16 cellular contexts compared by ENCODE assay signal in the genomic region with DNA sequence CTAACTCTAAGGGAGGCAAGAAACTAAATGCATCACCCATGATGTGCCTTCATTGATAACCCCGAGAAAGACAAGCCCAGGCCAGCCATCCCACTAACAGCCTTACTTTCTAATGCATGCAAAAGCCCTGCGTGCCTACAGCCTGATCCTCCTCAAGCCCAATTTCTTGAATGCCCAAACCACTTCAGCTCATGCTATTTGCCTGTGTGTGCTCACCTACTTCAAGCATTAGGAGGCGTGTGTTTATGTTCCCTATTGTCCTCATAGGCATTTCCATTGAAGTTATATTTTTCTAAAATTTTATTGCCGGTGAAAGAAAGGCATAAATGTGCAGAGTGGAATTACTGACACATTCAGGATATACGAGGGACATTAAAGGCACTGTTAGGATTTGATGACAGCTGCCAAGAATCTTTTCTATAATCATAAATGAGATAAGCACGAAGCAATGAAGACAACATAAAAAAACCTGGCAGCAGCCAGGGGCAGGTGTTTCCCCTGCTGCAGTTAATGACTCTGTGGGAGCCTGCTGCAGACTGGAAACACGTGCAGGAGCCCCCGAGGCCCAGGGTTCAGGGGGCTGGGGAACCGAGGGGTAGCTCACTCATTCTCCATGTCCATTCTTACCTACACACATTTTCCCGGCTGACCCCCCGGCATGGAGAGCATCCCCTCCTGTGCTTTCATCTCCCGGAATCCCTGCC.
DNase-seq lines count a peak whose midpoint lies in the region; ATAC-seq and TF ChIP-seq lines count a peak whose summit lies in the region.
"Had no signal": no experiment of that assay in that cellular context is flagged by ENCODE, and none has a peak within 500 bp of the region (broad histone marks: within the 10 kb centered on the region; RNA-seq: fewer than 3 reads in every experiment).

No MANE protein-coding gene starts in this region.

- in situ Hi-C loops in ACHN (cut with HindIII; ENCODE audit: low pct_ligation_motif_present, low pct_unique_long_range_greater_than_20kb, low sequenced_read_pairs): no loop called here

- H3K79me2 ChIP-seq in neural cell (replicated peaks; ENCODE audit: insufficient read depth, low read length) (no peaks in the 10 kb centered on the region), PC-9 (ENCODE audit: low read depth) (no peaks in the 10 kb centered on the region)

- intact Hi-C loops in PC-9 (cut with micrococcal nuclease; ENCODE audit: unreplicated experiment): no loop called here

- ATAC-seq in HG03025 (IDR thresholded peaks at IDR 0.05; ENCODE audit: low FRiP score, unreplicated experiment): no peak

- no peaks in the 10 kb centered on the region for H4K20me1 ChIP-seq in neural cell (ENCODE audit: insufficient read depth)
- no peaks in the 10 kb centered on the region for H4K20me1 ChIP-seq in PC-9 (ENCODE audit: insufficient read depth)

- H3K9me2 ChIP-seq in neural cell (ENCODE audit: insufficient read depth, low read length): no peaks in the 10 kb centered on the region
- no peaks in the 10 kb centered on the region for H3K9me2 ChIP-seq in PC-9 (ENCODE audit: insufficient read depth)

- no peak for TF ChIP-seq RAD21 in neural cell (conservative IDR thresholded peaks at IDR 0.05)

- no TSS peak for BruUV-seq in PC-9 (replicated peaks; lab: Mats Ljungman, UMichigan)

- no peak for TF ChIP-seq CTCF in neural cell (IDR thresholded peaks at IDR 0.05; ENCODE audit: poor library complexity, severe bottlenecking)
- no peak for TF ChIP-seq CTCF in PC-9 (conservative IDR thresholded peaks at IDR 0.05)

- TF ChIP-seq EP300 in neural cell (conservative IDR thresholded peaks at IDR 0.05; ENCODE audit: poor library complexity, severe bottlenecking): peak; percentile 57

- POLR2A ChIA-PET in PC-9 (lab: Charles Lee; ENCODE audit: unreplicated experiment): no interaction called here

- H3K27ac ChIP-seq in neural cell (ENCODE audit: low read length) (no peak overlapping the region), PC-9 (no peak overlapping the region)
- H3K27ac ChIP-seq: SJSA1, skin epidermis, thoracic aorta had no signal

- H3K4me1 ChIP-seq in PC-9 (replicated peaks; ENCODE audit: insufficient read depth): no peaks in the 10 kb centered on the region
- H3K4me1 ChIP-seq: SJSA1 had no signal

- no peak overlapping the region for H3K4me2 ChIP-seq in neural cell (ENCODE audit: low read length)
- no peak overlapping the region for H3K4me2 ChIP-seq in PC-9

- H3F3A ChIP-seq in neural cell (ENCODE audit: insufficient read depth, low read length, poor library complexity, severe bottlenecking) (no peaks in the 10 kb centered on the region), PC-9 (ENCODE audit: insufficient read depth, low read depth) (no peaks in the 10 kb centered on the region)

- no peak overlapping the region for H3K4me3 ChIP-seq in Jurkat, Clone E6-1 (ENCODE audit: low read length)
- H3K4me3 ChIP-seq in neural cell (ENCODE audit: low read length) (peak overlapping the region; percentile 23), PC-9 (no peak overlapping the region)
- H3K4me3 ChIP-seq: SJSA1, skin epidermis, thoracic aorta had no signal

- no peak overlapping the region for H3K9ac ChIP-seq in neural cell (ENCODE audit: low read length)

- no peaks in the 10 kb centered on the region for H3K9me3 ChIP-seq in neural cell (ENCODE audit: low read length)
- H3K9me3 ChIP-seq in PC-9 (ENCODE audit: insufficient read depth, low read depth): no peaks in the 10 kb centered on the region
- H3K9me3 ChIP-seq: SJSA1, thoracic aorta had no signal

- H3K27me3 ChIP-seq in neural cell (ENCODE audit: insufficient read depth, low read depth, low read length) (no peaks in the 10 kb centered on the region), PC-9 (ENCODE audit: insufficient read depth, low read depth) (no peaks in the 10 kb centered on the region)
- H3K27me3 ChIP-seq: SJSA1 had no signal

- CTCF ChIA-PET in PC-9 (lab: Charles Lee): no interaction called here

- DNase-seq in Jurkat, Clone E6-1 (ENCODE audit: low read depth, low spot score): peak; percentile 54
- DNase-seq in NCI-H146 (lab: John Stamatoyannopoulos, UW): peak; percentile 68
- DNase-seq in NCI-H748 treated with DMSO at 0.1 percent for 48 hours (lab: John Stamatoyannopoulos, UW): peak; percentile 84
- no peak for DNase-seq in ACHN
- DNase-seq in NCI-H524 treated with DMSO at 0.1 percent for 48 hours (lab: John Stamatoyannopoulos, UW): no peak
- no peak for DNase-seq in PC-9
- DNase-seq: activated CD4-positive, alpha-beta T cell treated with anti-CD3 and anti-CD28 coated beads for 1 hour; aorta; foreskin melanocyte; HCEC 1CT; stimulated activated CD4-positive, alpha-beta T cell treated with anti-CD3 and anti-CD28 coated beads, Interleukin-4, amount 100 ng/mL, for 4 hours had no signal

- H2AFZ ChIP-seq in neural cell (ENCODE audit: low read depth, low read length) (no peak overlapping the region), PC-9 (no peak overlapping the region)

- H3K36me3 ChIP-seq in neural cell (ENCODE audit: insufficient read depth, low read length) (no peaks in the 10 kb centered on the region), PC-9 (ENCODE audit: low read depth) (no peaks in the 10 kb centered on the region)
- H3K36me3 ChIP-seq: SJSA1, thoracic aorta had no signal

TF ChIP-seq in neural cell, 6 proteins besides CTCF, POLR2A, EP300 and RAD21:
- TF ChIP-seq SMC3 (conservative IDR thresholded peaks at IDR 0.05; ENCODE audit: poor library complexity) (no peak), POLR2AphosphoS5 (IDR thresholded peaks at IDR 0.05) (peak; percentile 9)

Comparison
In these comparisons a context has a peak if more than half of its experiments do, and no peak if none do; other contexts are left out.
1. DNase-seq: peak in Jurkat, Clone E6-1 (single experiment), NCI-H146 (single experiment) and NCI-H748 treated with DMSO at 0.1 percent for 48 hours (single experiment); none in ACHN (single experiment), NCI-H524 treated with DMSO at 0.1 percent for 48 hours (single experiment) and PC-9 (0 of 2).